ENCODE assay signal across 8 cellular contexts in the genomic region with DNA sequence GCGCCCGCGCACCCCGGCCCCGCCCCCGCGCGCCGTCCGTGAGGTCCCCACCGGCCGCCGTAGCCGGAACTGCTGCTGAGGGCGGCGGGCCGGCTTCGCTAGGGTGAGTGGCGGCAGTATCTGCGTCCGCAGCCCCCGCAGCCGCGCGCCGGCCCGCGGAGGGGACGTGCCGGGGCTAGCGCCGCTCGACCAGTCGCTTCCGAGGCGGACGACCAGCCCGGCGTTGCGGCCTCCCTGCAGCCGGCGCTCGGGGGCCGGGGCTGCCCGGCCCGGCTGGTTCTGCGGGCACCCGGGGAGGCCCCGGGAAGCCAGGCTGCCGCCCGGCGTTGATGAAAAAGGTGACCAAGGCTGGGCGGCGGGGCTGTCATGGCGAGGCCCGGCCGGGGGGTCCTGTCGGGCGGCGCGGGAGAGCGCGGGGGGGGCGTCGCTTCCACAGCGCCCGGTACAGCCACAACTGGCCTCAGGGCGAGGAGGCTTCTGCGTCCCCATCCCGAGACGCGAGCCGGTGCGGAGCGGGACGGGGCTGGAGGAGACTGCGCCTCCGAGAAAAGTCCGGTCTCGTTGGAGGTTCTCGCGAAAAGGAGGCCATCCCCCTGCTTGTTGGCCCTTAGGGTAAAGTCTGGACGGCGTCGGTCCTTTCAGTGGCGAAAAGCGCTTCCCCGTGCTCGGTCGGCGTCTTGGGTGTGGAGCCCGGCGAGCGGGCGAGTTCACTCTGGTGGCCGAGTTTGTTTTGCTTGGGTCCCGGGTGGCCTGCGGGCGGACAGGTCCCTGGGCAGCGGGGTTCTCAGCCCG. TPM values are rescaled to one million over a fixed set of nuclear protein-coding genes. Genes with fewer than 3 reads are reported as not detected.
DNase-seq lines count a peak whose midpoint lies in the region; ATAC-seq and TF ChIP-seq lines count a peak whose summit lies in the region.

Gene CRAMP1 (plus strand): TSS at position 41 of the 792 bp plus-strand sequence. CDS start 2,280 bp downstream, outside the sequence.

- H3K27ac Mint-ChIP-seq in naive thymus-derived CD8-positive, alpha-beta T cell: peak within 1 kb of the TSS; percentile 92 to 99 (median 98)

- peaks cover 0 to 17% (median 0%) of the 10 kb centered on the region in 5 donors for H3K27me3 Mint-ChIP-seq in naive thymus-derived CD8-positive, alpha-beta T cell

- in situ Hi-C loops in GM13977 (cut with MboI; ENCODE audit: low pct_unique_long_range_greater_than_20kb, low sequenced_read_pairs, unreplicated experiment): no loop called here

- ATAC-seq in HG03066 (IDR thresholded peaks at IDR 0.05; ENCODE audit: low read depth, unreplicated experiment) (peak; percentile 3), HG02588 (IDR thresholded peaks at IDR 0.05; ENCODE audit: unreplicated experiment) (no peak)
- no peak for ATAC-seq in naive thymus-derived CD8-positive, alpha-beta T cell

- peak; percentile 52 for DNase-seq in GM13977 (ENCODE audit: low spot score)
- DNase-seq in epithelial cell of prostate (ENCODE audit: low read depth, low spot score): no peak
- DNase-seq in naive thymus-derived CD8-positive, alpha-beta T cell: peak in 2 of 10 donors; percentile 5 to 13
- DNase-seq in ecto neural progenitor cell (ENCODE audit: low spot score): no peak
- no peak for DNase-seq in SHP77 treated with DMSO at 0.1 percent for 48 hours (lab: John Stamatoyannopoulos, UW)

- intact Hi-C loops in T-helper 2 cell treated with Interferon-gamma antibody and Interleukin-4, amounts not matched to agents 100 ng/mL and 5 ng/mL, for 36 hours (cut with micrococcal nuclease): loop anchor here (1.0 to 5.0 kb wide), 7 partner anchors 66 to 1025 kb away; partner anchors contain the start of genes CLCN7, JPT2, MAPK8IP3 and NUBP2

- peaks cover 0 to 19% (median 14%) of the 10 kb centered on the region in 3 donors for H3K36me3 Mint-ChIP-seq in naive thymus-derived CD8-positive, alpha-beta T cell

- H3K4me1 Mint-ChIP-seq in naive thymus-derived CD8-positive, alpha-beta T cell: peaks cover 18 to 49% (median 39%) of the 10 kb centered on the region in 4 donors

- H3K27ac ChIP-seq in epithelial cell of prostate: peak within 1 kb of the TSS; percentile 80

- H3K4me3 Mint-ChIP-seq in naive thymus-derived CD8-positive, alpha-beta T cell: peak within 1 kb of the TSS; percentile 79 to 96 (median 92)

- POLR2A ChIA-PET in naive thymus-derived CD8-positive, alpha-beta T cell (lab: Charles Lee): interaction anchor here (0.7 to 2.2 kb wide), 10 partner anchors 12 to 1482 kb away, joined by 3 to 25 read pairs (median 4); partner anchors contain the start of genes TELO2 and TMEM204

- H3K9me3 Mint-ChIP-seq in naive thymus-derived CD8-positive, alpha-beta T cell: peaks cover 0 to 8% (median 3%) of the 10 kb centered on the region in 9 donors

- no peak for TF ChIP-seq CTCF in GM13977 (IDR thresholded peaks at IDR 0.05; ENCODE audit: extremely low read depth, insufficient read depth, missing control alignments)

RNA-seq across cellular contexts. Expression of gene CRAMP1, which starts in this region (rescaled TPM):
- 26.4 and 29.4 TPM in 2 replicates for total RNA-seq in T-helper 2 cell treated with Interferon-gamma antibody and Interleukin-4, amounts not matched to agents 100 ng/mL and 5 ng/mL, for 36 hours
- total RNA-seq in naive thymus-derived CD8-positive, alpha-beta T cell: 10 to 100 TPM; 24.4 to 25.4 TPM
- polyA plus RNA-seq in naive thymus-derived CD8-positive, alpha-beta T cell: 1 to 10 TPM; 1.3 to 3.1 (median 1.9) TPM
